ENCODE assay signal across 10 cellular contexts in the genomic region with DNA sequence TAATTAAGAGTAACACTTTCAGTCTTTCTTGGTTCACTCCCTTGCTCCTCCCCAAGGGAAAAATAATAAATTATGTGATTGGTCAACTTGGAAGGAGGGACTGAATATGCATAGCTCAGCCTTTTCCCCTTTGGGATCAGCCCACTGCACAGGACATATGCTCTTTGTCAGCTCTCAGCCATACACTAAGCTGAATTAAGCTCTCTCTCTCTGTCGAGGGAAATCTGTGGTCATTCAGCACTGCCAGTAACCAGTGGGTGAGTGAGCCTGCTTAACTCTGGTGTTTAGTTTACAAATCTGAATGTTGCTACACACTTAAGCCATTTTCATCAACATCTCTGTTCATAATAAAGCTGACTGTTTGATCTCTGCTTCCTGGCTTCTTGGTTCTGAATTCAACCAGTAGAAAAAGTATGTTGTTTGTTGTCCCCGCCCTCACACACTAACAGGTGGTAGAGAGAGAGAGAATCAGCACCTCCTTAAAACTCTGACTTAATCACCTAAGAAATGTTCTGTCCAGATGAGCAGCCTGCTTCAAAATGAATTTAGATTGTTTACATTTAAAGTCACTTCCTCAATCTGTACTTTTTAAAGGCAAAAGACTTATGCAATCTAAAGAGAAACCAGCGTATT.
DNase-seq lines count a peak whose midpoint lies in the region; ATAC-seq, FAIRE-seq and TF ChIP-seq lines count a peak whose summit lies in the region.
"Had no signal": no experiment of that assay in that cellular context is flagged by ENCODE, and none has a peak within 500 bp of the region (broad histone marks: within the 10 kb centered on the region; RNA-seq: fewer than 3 reads in every experiment).

No MANE protein-coding gene starts in this region.

- H3K4me3 ChIP-seq in colonic mucosa (no peak overlapping the region), neural progenitor cell (no peak overlapping the region)

- H3F3A ChIP-seq in neural progenitor cell (ENCODE audit: low read depth): peaks cover 7% of the 10 kb centered on the region

- TF ChIP-seq CTCF in D721Med (IDR thresholded peaks at IDR 0.05; ENCODE audit: insufficient read depth, missing control alignments) (no peak), colonic mucosa (IDR thresholded peaks at IDR 0.05) (no peak), neural progenitor cell (IDR thresholded peaks at IDR 0.05) (no peak), Calu3 (IDR thresholded peaks at IDR 0.05; ENCODE audit: unreplicated experiment) (no peak)

- intact Hi-C loops in colonic mucosa (cut with DNase I): no loop called here
- intact Hi-C loops in Calu3 (cut with micrococcal nuclease; ENCODE audit: unreplicated experiment): no loop called here

- H3K36me3 ChIP-seq in colonic mucosa (no peaks in the 10 kb centered on the region), neural progenitor cell (peaks cover 7% of the 10 kb centered on the region)

- no peak overlapping the region for H3K27ac Mint-ChIP-seq in neural progenitor cell
- H3K27ac Mint-ChIP-seq in Calu3 (ENCODE audit: unreplicated experiment): no peak overlapping the region
- peak overlapping the region in 1 of 2 donors; percentile 65 for H3K27ac Mint-ChIP-seq in effector memory CD8-positive, alpha-beta T cell
- H3K27ac Mint-ChIP-seq: stimulated activated naive CD8-positive, alpha-beta T cell treated with anti-CD3 and anti-CD28 coated beads, Interleukin-15, Interleukin-2, amounts not matched to agents 100 ng/mL and 50 ng/mL, for 24 hours had no signal

- H3K9me3 Mint-ChIP-seq in neural progenitor cell (no peaks in the 10 kb centered on the region), Calu3 (ENCODE audit: low read depth, unreplicated experiment) (no peaks in the 10 kb centered on the region)
- no peaks in the 10 kb centered on the region for H3K9me3 Mint-ChIP-seq in effector memory CD8-positive, alpha-beta T cell
- H3K9me3 Mint-ChIP-seq: stimulated activated naive CD8-positive, alpha-beta T cell treated with anti-CD3 and anti-CD28 coated beads, Interleukin-15, Interleukin-2, amounts not matched to agents 100 ng/mL and 50 ng/mL, for 24 hours had no signal

- H3K27me3 Mint-ChIP-seq in neural progenitor cell (ENCODE audit: insufficient read depth, low read depth): no peaks in the 10 kb centered on the region
- H3K27me3 Mint-ChIP-seq in Calu3 (ENCODE audit: unreplicated experiment): no peaks in the 10 kb centered on the region
- no peaks in the 10 kb centered on the region for H3K27me3 Mint-ChIP-seq in effector memory CD8-positive, alpha-beta T cell
- H3K27me3 Mint-ChIP-seq: stimulated activated naive CD8-positive, alpha-beta T cell treated with anti-CD3 and anti-CD28 coated beads, Interleukin-15, Interleukin-2, amounts not matched to agents 100 ng/mL and 50 ng/mL, for 24 hours had no signal

- H3K36me3 Mint-ChIP-seq in neural progenitor cell: peaks cover 29% of the 10 kb centered on the region
- peaks cover 61% of the 10 kb centered on the region for H3K36me3 Mint-ChIP-seq in Calu3 (ENCODE audit: insufficient read depth, unreplicated experiment)
- H3K36me3 Mint-ChIP-seq in effector memory CD8-positive, alpha-beta T cell (ENCODE audit: insufficient read depth): peaks cover 21% of the 10 kb centered on the region

- H3K9ac ChIP-seq in colonic mucosa (ENCODE audit: low read depth in 2 of 2, low read length in 2 of 2): no peak overlapping the region
- no peak overlapping the region for H3K9ac ChIP-seq in neural progenitor cell

- H3K9me3 ChIP-seq in colonic mucosa (no peaks in the 10 kb centered on the region), neural progenitor cell (ENCODE audit: low read depth) (no peaks in the 10 kb centered on the region)

- H2AFZ ChIP-seq in neural progenitor cell (replicated peaks): no peak overlapping the region

- peaks cover 16% of the 10 kb centered on the region for H3K4me1 Mint-ChIP-seq in neural progenitor cell
- peaks cover 26% of the 10 kb centered on the region for H3K4me1 Mint-ChIP-seq in Calu3 (ENCODE audit: low read depth, unreplicated experiment)
- H3K4me1 Mint-ChIP-seq in effector memory CD8-positive, alpha-beta T cell (ENCODE audit: low read depth in 2 of 2): no peaks in the 10 kb centered on the region

- CTCF ChIA-PET in Calu3 (lab: Charles Lee): interaction anchor here (0.7 to 1.9 kb wide), 6 partner anchors 10 to 116 kb away, joined by 3 to 8 read pairs (median 3); no protein-coding TSS in a partner anchor

- no peaks in the 10 kb centered on the region for H3K27me3 ChIP-seq in colonic mucosa
- no peaks in the 10 kb centered on the region for H3K27me3 ChIP-seq in neural progenitor cell

- peak; percentile 32 for DNase-seq in D721Med (ENCODE audit: insufficient read length, low spot score)
- DNase-seq in MV-4-11 (lab: John Stamatoyannopoulos, UW): peak; percentile 68
- DNase-seq in colonic mucosa: no peak
- peak; percentile 28 for DNase-seq in neural progenitor cell (ENCODE audit: low spot score)
- DNase-seq in Calu3: no peak
- DNase-seq in SHP77 treated with DMSO at 0.1 percent for 48 hours (lab: John Stamatoyannopoulos, UW): no peak
- no peak for DNase-seq in effector memory CD8-positive, alpha-beta T cell
- DNase-seq: NCI-H1105 had no signal

- ATAC-seq in effector memory CD8-positive, alpha-beta T cell (replicated peaks): no peak
- no peak for ATAC-seq in GM19351 (IDR thresholded peaks at IDR 0.05; ENCODE audit: unreplicated experiment)

- H3K79me2 ChIP-seq in neural progenitor cell (ENCODE audit: low read depth): no peaks in the 10 kb centered on the region

- H3K27ac ChIP-seq in colonic mucosa: peak overlapping the region; percentile 19
- H3K27ac ChIP-seq in neural progenitor cell: peak overlapping the region; percentile 53

- no peaks in the 10 kb centered on the region for H4K20me1 ChIP-seq in neural progenitor cell (ENCODE audit: low read depth)

- FAIRE-seq in D721Med (lab: Jason Lieb, UNC): no peak

- BruUV-seq in Calu3 (replicated peaks; lab: Mats Ljungman, UMichigan): no TSS peak

- H3K4me1 ChIP-seq in colonic mucosa (no peaks in the 10 kb centered on the region), neural progenitor cell (no peaks in the 10 kb centered on the region)

- H3K4me2 ChIP-seq in neural progenitor cell: no peak overlapping the region

- H3K4me3 Mint-ChIP-seq in neural progenitor cell: no peak overlapping the region
- no peak overlapping the region for H3K4me3 Mint-ChIP-seq in Calu3 (ENCODE audit: low read depth, unreplicated experiment)
- H3K4me3 Mint-ChIP-seq in effector memory CD8-positive, alpha-beta T cell: no peak overlapping the region
- H3K4me3 Mint-ChIP-seq: stimulated activated naive CD8-positive, alpha-beta T cell treated with anti-CD3 and anti-CD28 coated beads, Interleukin-15, Interleukin-2, amounts not matched to agents 100 ng/mL and 50 ng/mL, for 24 hours had no signal

Comparison
In these comparisons a context has a peak if more than half of its experiments do, and no peak if none do; other contexts are left out.
1. DNase-seq: peak in D721Med (single experiment), MV-4-11 (single experiment) and neural progenitor cell (single experiment); none in colonic mucosa (single experiment), Calu3 (single experiment), SHP77 treated with DMSO at 0.1 percent for 48 hours (single experiment) and effector memory CD8-positive, alpha-beta T cell (0 of 3).